Comparison of ENCODE assay signal across 36 cellular contexts in the genomic region with DNA sequence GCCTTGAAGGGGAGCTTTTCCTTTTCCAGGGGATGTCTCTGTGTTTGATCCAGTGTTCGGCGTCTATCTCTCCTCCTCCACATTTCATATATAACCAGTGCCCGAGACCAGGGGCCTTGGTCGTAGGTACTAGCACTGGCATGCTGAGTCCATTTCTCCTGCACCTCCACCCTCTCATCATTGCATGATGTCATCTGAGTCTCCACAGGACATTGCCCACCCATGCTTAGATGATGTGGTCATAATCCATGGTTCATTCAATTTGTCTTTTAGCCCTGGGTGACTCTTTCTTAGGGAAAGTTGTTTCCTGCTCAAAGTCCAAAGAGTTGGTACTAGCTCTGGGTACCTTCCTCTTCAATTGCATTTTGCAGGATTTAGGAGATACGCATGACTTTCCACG.
"Had no signal": no experiment of that assay in that cellular context is flagged by ENCODE, and none has a peak within 500 bp of the region (broad histone marks: within the 10 kb centered on the region; RNA-seq: fewer than 3 reads in every experiment).

No MANE protein-coding gene starts in this region.

- H3K36me3 Mint-ChIP-seq: activated CD4-positive, alpha-beta memory T cell treated with anti-CD3 and anti-CD28 coated beads for 36 hours; activated naive CD8-positive, alpha-beta T cell treated with anti-CD3 and anti-CD28 coated beads for 36 hours had no signal

- H3K27ac Mint-ChIP-seq: activated B cell treated with CpG ODN at 0.5 μM for 24 hours; activated CD4-positive, alpha-beta memory T cell treated with anti-CD3 and anti-CD28 coated beads for 36 hours; activated CD4-positive, alpha-beta T cell treated with anti-CD3 and anti-CD28 coated beads, Interleukin-2, amount 10 ng/mL, durations not matched to agents 24 days and 14 days; activated CD8-positive, alpha-beta T cell treated with anti-CD3 and anti-CD28 coated beads for 36 hours; activated naive CD4-positive, alpha-beta T cell treated with anti-CD3 and anti-CD28 coated beads for 36 hours; activated naive CD4-positive, alpha-beta T cell treated with anti-CD3 and anti-CD28 coated beads, Interleukin-2, amount 50 U/mL, for 72 hours; activated naive CD8-positive, alpha-beta T cell treated with anti-CD3 and anti-CD28 coated beads for 36 hours; activated T-cell treated with anti-CD3 and anti-CD28 coated beads, Interleukin-2, amount 50 U/mL, for 72 hours; activated T-helper 1 cell treated with anti-CD3 and anti-CD28 coated beads, Interleukin-12 subunit alpha, Interleukin-12 subunit beta, Interleukin-2, Interleukin-4 antibody, amounts not matched to agents 30 ng/mL and 10 ng/mL and 1 ng/mL, durations not matched to agents 14 hours and 24 hours and 36 hours; activated T-helper 17 cell treated with anti-CD3 and anti-CD28 coated beads, Interleukin-2, amount 50 U/mL, for 72 hours; T-helper 1 cell treated with Interleukin-12 subunit alpha and Interleukin-12 subunit beta and Interleukin-4 antibody, amounts not matched to agents 30 μg/mL and 1 μg/mL, for 36 hours; T-helper 2 cell treated with Interferon-gamma antibody and Interleukin-4, amounts not matched to agents 5 μg/mL and 100 μg/mL, for 36 hours had no signal

- ATAC-seq: activated CD8-positive, alpha-beta T cell treated with anti-CD3 and anti-CD28 coated beads for 36 hours; activated naive CD4-positive, alpha-beta T cell treated with anti-CD3 and anti-CD28 coated beads, Interleukin-2, amount 50 U/mL, for 72 hours; activated T-cell treated with anti-CD3 and anti-CD28 coated beads, Interleukin-2, amount 50 U/mL, for 4 hours; activated T-cell treated with anti-CD3 and anti-CD28 coated beads, Interleukin-2, amount 50 U/mL, for 72 hours; activated T-helper 17 cell treated with anti-CD3 and anti-CD28 coated beads, Interleukin-2, amount 50 U/mL, for 72 hours; body of pancreas had no signal

- H3K4me3 ChIP-seq: adrenal gland, body of pancreas, breast epithelium had no signal

- H3K27me3 Mint-ChIP-seq: activated B cell treated with CpG ODN at 0.5 μM for 24 hours; activated CD4-positive, alpha-beta memory T cell treated with anti-CD3 and anti-CD28 coated beads for 36 hours; activated CD4-positive, alpha-beta T cell treated with anti-CD3 and anti-CD28 coated beads, Interleukin-2, amount 10 ng/mL, durations not matched to agents 24 days and 14 days; activated CD8-positive, alpha-beta T cell treated with anti-CD3 and anti-CD28 coated beads for 36 hours; activated naive CD8-positive, alpha-beta T cell treated with anti-CD3 and anti-CD28 coated beads for 36 hours; activated T-helper 17 cell treated with anti-CD3 and anti-CD28 coated beads, Interleukin-2, amount 50 U/mL, for 72 hours; central memory CD8-positive, alpha-beta T cell had no signal

- H3K9me3 ChIP-seq: adrenal gland, body of pancreas, breast epithelium had no signal

- H3K27me3 ChIP-seq: adrenal gland, body of pancreas, brain microvascular endothelial cell, breast epithelium had no signal

- DNase-seq: activated B cell treated with CpG ODN at 0.5 μM for 24 hours; activated CD4-positive, alpha-beta memory T cell treated with anti-CD3 and anti-CD28 coated beads for 36 hours; activated CD4-positive, alpha-beta T cell treated with anti-CD3 and anti-CD28 coated beads for 4 hours; activated CD4-positive, alpha-beta T cell treated with anti-CD3 and anti-CD28 coated beads, Interleukin-2, amount 10 ng/mL, durations not matched to agents 24 days and 14 days; activated CD4-positive, alpha-beta T cell treated with anti-CD3 and anti-CD28 coated beads, Interleukin-2, amount 50 U/mL, for 1 hour; activated CD4-positive, alpha-beta T cell treated with anti-CD3 and anti-CD28 coated beads, Interleukin-2, amount 50 U/mL, for 4 hours; activated CD4-positive, CD25-positive, alpha-beta regulatory T cell treated with anti-CD3 and anti-CD28 coated beads, Interleukin-2, amount 50 U/mL, for 72 hours; activated CD8-positive, alpha-beta memory T cell treated with anti-CD3 and anti-CD28 coated beads, Interleukin-2, amount 50 U/mL, for 4 hours; activated CD8-positive, alpha-beta T cell treated with anti-CD3 and anti-CD28 coated beads for 36 hours; activated gamma-delta T cell treated with Interleukin-2 at 50 U/mL for 16 hours; activated naive CD4-positive, alpha-beta T cell; activated naive CD4-positive, alpha-beta T cell treated with anti-CD3 and anti-CD28 coated beads for 36 hours; activated naive CD4-positive, alpha-beta T cell treated with anti-CD3 and anti-CD28 coated beads, Interleukin-2, amount 50 U/mL, for 16 hours; activated naive CD8-positive, alpha-beta T cell treated with anti-CD3 and anti-CD28 coated beads for 36 hours; activated T-cell treated with anti-CD3 and anti-CD28 coated beads for 4 hours; activated T-cell treated with anti-CD3 and anti-CD28 coated beads, Interleukin-2, amount 50 U/mL, for 1 hour; activated T-cell treated with anti-CD3 and anti-CD28 coated beads, Interleukin-2, amount 50 U/mL, for 4 hours; activated T-cell treated with anti-CD3 and anti-CD28 coated beads, Interleukin-2, amount 50 U/mL, for 72 hours; adrenal gland; amniotic stem cell; aorta; body of pancreas; brain microvascular endothelial cell; caudate nucleus; cerebellar nuclear complex; T-helper 1 cell; T-helper 2 cell; T-helper 9 cell had no signal

- H3K4me3 Mint-ChIP-seq: activated B cell treated with CpG ODN at 0.5 μM for 24 hours; activated CD4-positive, alpha-beta memory T cell treated with anti-CD3 and anti-CD28 coated beads for 36 hours; activated CD4-positive, alpha-beta T cell treated with anti-CD3 and anti-CD28 coated beads, Interleukin-2, amount 10 ng/mL, durations not matched to agents 24 days and 14 days; activated CD8-positive, alpha-beta T cell treated with anti-CD3 and anti-CD28 coated beads for 36 hours; activated naive CD4-positive, alpha-beta T cell treated with anti-CD3 and anti-CD28 coated beads for 36 hours; activated naive CD8-positive, alpha-beta T cell treated with anti-CD3 and anti-CD28 coated beads for 36 hours; activated T-cell treated with anti-CD3 and anti-CD28 coated beads, Interleukin-2, amount 50 U/mL, for 4 hours; activated T-cell treated with anti-CD3 and anti-CD28 coated beads, Interleukin-2, amount 50 U/mL, for 72 hours; activated T-helper 1 cell treated with anti-CD3 and anti-CD28 coated beads, Interleukin-12 subunit alpha, Interleukin-12 subunit beta, Interleukin-2, Interleukin-4 antibody, amounts not matched to agents 30 ng/mL and 10 ng/mL and 1 ng/mL, durations not matched to agents 14 hours and 24 hours and 36 hours; activated T-helper 17 cell treated with anti-CD3 and anti-CD28 coated beads, Interleukin-2, amount 50 U/mL, for 72 hours; central memory CD8-positive, alpha-beta T cell; T-helper 1 cell treated with Interleukin-12 subunit alpha and Interleukin-12 subunit beta and Interleukin-4 antibody, amounts not matched to agents 30 μg/mL and 1 μg/mL, for 36 hours; T-helper 2 cell treated with Interferon-gamma antibody and Interleukin-4, amounts not matched to agents 5 μg/mL and 100 μg/mL, for 36 hours had no signal

- H3K27ac ChIP-seq: adrenal gland, body of pancreas, brain microvascular endothelial cell, breast epithelium, VCaP had no signal

- H3K36me3 ChIP-seq: adrenal gland, brain microvascular endothelial cell, breast epithelium had no signal

- H3K4me1 ChIP-seq: adrenal gland, body of pancreas, breast epithelium had no signal

- H3K9me3 Mint-ChIP-seq: activated CD4-positive, alpha-beta memory T cell treated with anti-CD3 and anti-CD28 coated beads for 36 hours; activated CD4-positive, alpha-beta T cell treated with anti-CD3 and anti-CD28 coated beads, Interleukin-2, amount 10 ng/mL, durations not matched to agents 24 days and 14 days; activated CD8-positive, alpha-beta T cell treated with anti-CD3 and anti-CD28 coated beads for 36 hours; activated naive CD4-positive, alpha-beta T cell treated with anti-CD3 and anti-CD28 coated beads for 36 hours; activated naive CD8-positive, alpha-beta T cell treated with anti-CD3 and anti-CD28 coated beads for 36 hours; activated T-cell treated with anti-CD3 and anti-CD28 coated beads, Interleukin-2, amount 50 U/mL, for 4 hours; activated T-cell treated with anti-CD3 and anti-CD28 coated beads, Interleukin-2, amount 50 U/mL, for 72 hours; activated T-helper 1 cell treated with anti-CD3 and anti-CD28 coated beads, Interleukin-12 subunit alpha, Interleukin-12 subunit beta, Interleukin-2, Interleukin-4 antibody, amounts not matched to agents 30 ng/mL and 10 ng/mL and 1 ng/mL, durations not matched to agents 14 hours and 24 hours and 36 hours; activated T-helper 17 cell treated with anti-CD3 and anti-CD28 coated beads, Interleukin-2, amount 50 U/mL, for 72 hours; central memory CD8-positive, alpha-beta T cell; T-helper 2 cell treated with Interferon-gamma antibody and Interleukin-4, amounts not matched to agents 5 μg/mL and 100 μg/mL, for 36 hours had no signal

- H3K4me1 Mint-ChIP-seq: activated B cell treated with CpG ODN at 0.5 μM for 24 hours had no signal
